In genomic region chr2:43400508-43400907, GRCh38 we compare ENCODE assay signal across 19 cellular contexts.
DNase-seq lines count a peak whose midpoint lies in the region; ATAC-seq and TF ChIP-seq lines count a peak whose summit lies in the region.
"Had no signal": no experiment of that assay in that cellular context is flagged by ENCODE, and none has a peak within 500 bp of the region (broad histone marks: within the 10 kb centered on the region; RNA-seq: fewer than 3 reads in every experiment).

No MANE protein-coding gene starts in this region.

- H3K27ac ChIP-seq in VCaP (peak overlapping the region; percentile 56), thoracic aorta (peak overlapping the region; percentile 17 to 42), H9 (ENCODE audit: insufficient read length, low read depth, low read length) (no peak overlapping the region)
- H3K27ac ChIP-seq: BLaER1 treated with 17β-estradiol and CSF1 and Interleukin-3, amounts not matched to agents 10 nM and 100 nM had no signal

- H3K36me3 Mint-ChIP-seq in H9 (ENCODE audit: insufficient read depth in 1 of 3, low read depth in 3 of 3): no peaks in the 10 kb centered on the region

- H2BK20ac ChIP-seq in H9 (ENCODE audit: low read depth, low read length, poor library complexity, severe bottlenecking): no peak overlapping the region

- H3K4me2 ChIP-seq in H9 (ENCODE audit: insufficient read depth, insufficient read length, low read length): no peak overlapping the region

- no peak overlapping the region for H2BK15ac ChIP-seq in H9 (ENCODE audit: low read depth, low read length)

- H3K56ac ChIP-seq in H9 (ENCODE audit: insufficient read length, low read depth, low read length): no peak overlapping the region

- H3K9ac ChIP-seq in H9 (ENCODE audit: extremely low read depth, insufficient read length, low read length): no peak overlapping the region
- H3K9ac ChIP-seq: BLaER1 treated with 17β-estradiol and CSF1 and Interleukin-3, amounts not matched to agents 10 nM and 100 nM had no signal

- H3K4ac ChIP-seq in H9 (ENCODE audit: low read depth, low read length): no peak overlapping the region

- H3K4me1 Mint-ChIP-seq in H9: peaks cover 19 to 20% of the 10 kb centered on the region in 2 experiments
- H3K4me1 Mint-ChIP-seq: activated naive CD4-positive, alpha-beta T cell treated with anti-CD3 and anti-CD28 coated beads, Interleukin-2, amount 50 U/mL, for 24 hours had no signal

- ATAC-seq in thoracic aorta (ENCODE audit: insufficient number of reproducible peaks, low FRiP score, low read depth): no peak
- ATAC-seq in HG03095 (IDR thresholded peaks at IDR 0.05; ENCODE audit: unreplicated experiment): no peak
- ATAC-seq: effector memory CD8-positive, alpha-beta T cell; naive thymus-derived CD4-positive, alpha-beta T cell; stimulated activated naive CD8-positive, alpha-beta T cell treated with anti-CD3 and anti-CD28 coated beads, Interleukin-15, amount 100 ng/mL, for 72 hours had no signal

- H3K36me3 ChIP-seq in thoracic aorta: no peaks in the 10 kb centered on the region

- H3K4me3 Mint-ChIP-seq in H9: no peak overlapping the region
- H3K4me3 Mint-ChIP-seq: activated naive CD4-positive, alpha-beta T cell treated with anti-CD3 and anti-CD28 coated beads, Interleukin-2, amount 50 U/mL, for 24 hours; effector memory CD8-positive, alpha-beta T cell; naive thymus-derived CD4-positive, alpha-beta T cell; stimulated activated naive CD8-positive, alpha-beta T cell treated with anti-CD3 and anti-CD28 coated beads, Interleukin-15, amount 100 ng/mL, for 72 hours had no signal

- no peak overlapping the region for H2AK5ac ChIP-seq in H9 (ENCODE audit: insufficient read length, low read length)

- no peak overlapping the region for H2AFZ ChIP-seq in H9 (ENCODE audit: low read length)

- H4K20me1 ChIP-seq in H9 (ENCODE audit: control insufficient read depth, insufficient read depth, insufficient read length): no peaks in the 10 kb centered on the region
- H4K20me1 ChIP-seq: BLaER1 treated with 17β-estradiol and CSF1 and Interleukin-3, amounts not matched to agents 10 nM and 100 nM had no signal

- DNase-seq in ELR (ENCODE audit: low read depth) (peak; percentile 27), fibroblast of villous mesenchyme (ENCODE audit: low read depth) (no peak), thoracic aorta (ENCODE audit: low spot score) (no peak), activated T-cell treated with anti-CD3 and anti-CD28 coated beads for 4 hours (no peak), H9 (no peak)
- DNase-seq: activated CD4-positive, alpha-beta T cell treated with anti-CD3 and anti-CD28 coated beads for 48 hours; activated CD8-positive, alpha-beta memory T cell treated with anti-CD3 and anti-CD28 coated beads, Interleukin-2, amount 50 U/mL, for 48 hours; effector memory CD8-positive, alpha-beta T cell; naive thymus-derived CD4-positive, alpha-beta T cell; NCI-H1048; NCI-H2081 treated with DMSO at 0.1 percent for 48 hours; NCI-H526 treated with DMSO at 0.1 percent for 48 hours; stimulated activated CD4-positive, alpha-beta T cell treated with anti-CD3 and anti-CD28 coated beads, Interleukin-15, amount 100 ng/mL, for 24 hours; stimulated activated naive CD8-positive, alpha-beta T cell treated with anti-CD3 and anti-CD28 coated beads, Interleukin-15, amount 100 ng/mL, for 72 hours had no signal

- no peaks in the 10 kb centered on the region for H3K27me3 ChIP-seq in thoracic aorta (replicated peaks; ENCODE audit: insufficient read depth)
- no peaks in the 10 kb centered on the region for H3K27me3 ChIP-seq in H9 (ENCODE audit: insufficient read depth, low read length)
- H3K27me3 ChIP-seq: BLaER1 treated with 17β-estradiol and CSF1 and Interleukin-3, amounts not matched to agents 10 nM and 100 nM had no signal

- no peak overlapping the region for H3K14ac ChIP-seq in H9 (ENCODE audit: insufficient read depth, low read length)

- no CpG with 5 or more reads among the region's 3 CpGs for WGBS in H9 (ENCODE audit: extremely low coverage, insufficient read length, low lambda C conversion rate)

- no peaks in the 10 kb centered on the region for H3K9me3 Mint-ChIP-seq in H9
- H3K9me3 Mint-ChIP-seq: activated naive CD4-positive, alpha-beta T cell treated with anti-CD3 and anti-CD28 coated beads, Interleukin-2, amount 50 U/mL, for 24 hours; effector memory CD8-positive, alpha-beta T cell; naive thymus-derived CD4-positive, alpha-beta T cell; stimulated activated naive CD8-positive, alpha-beta T cell treated with anti-CD3 and anti-CD28 coated beads, Interleukin-15, amount 100 ng/mL, for 72 hours had no signal

- H4K8ac ChIP-seq in H9 (replicated peaks; ENCODE audit: insufficient read length, low read depth, low read length): no peak overlapping the region

- no peak overlapping the region for H3T11ph ChIP-seq in H9 (ENCODE audit: low read length)

- H3K23me2 ChIP-seq in H9 (ENCODE audit: insufficient read length, low read depth, low read length, poor library complexity, severe bottlenecking): no peaks in the 10 kb centered on the region

- no peaks in the 10 kb centered on the region for H3K79me2 ChIP-seq in H9 (ENCODE audit: insufficient read depth, low read length)

- H3K23ac ChIP-seq in H9 (ENCODE audit: insufficient read length, low read depth, low read length): no peak overlapping the region

- no peak overlapping the region for H2BK5ac ChIP-seq in H9 (ENCODE audit: insufficient read length, low read length)

- H3K18ac ChIP-seq in H9 (ENCODE audit: insufficient read length, low read depth, low read length): no peak overlapping the region

- no peak overlapping the region for H2BK120ac ChIP-seq in H9 (ENCODE audit: low read depth, low read length, poor library complexity, severe bottlenecking)

- H3K9me3 ChIP-seq in thoracic aorta (no peaks in the 10 kb centered on the region), H9 (ENCODE audit: control insufficient read depth, low read depth, low read length) (no peaks in the 10 kb centered on the region)
- H3K9me3 ChIP-seq: BLaER1 treated with 17β-estradiol and CSF1 and Interleukin-3, amounts not matched to agents 10 nM and 100 nM had no signal

- no peak overlapping the region for H2BK12ac ChIP-seq in H9 (ENCODE audit: insufficient read length, low read depth, low read length)

- H4K91ac ChIP-seq in H9 (ENCODE audit: insufficient read length, low read depth, low read length): no peak overlapping the region

- H3K4me3 ChIP-seq in fibroblast of villous mesenchyme (ENCODE audit: low read depth, low read length) (no peak overlapping the region), thoracic aorta (no peak overlapping the region)
- H3K4me3 ChIP-seq: BLaER1 treated with 17β-estradiol and CSF1 and Interleukin-3, amounts not matched to agents 10 nM and 100 nM; lung had no signal

- TF ChIP-seq CTCF in VCaP (conservative IDR thresholded peaks at IDR 0.05) (no peak), fibroblast of villous mesenchyme (IDR thresholded peaks at IDR 0.05; ENCODE audit: insufficient read depth, low read depth, low read length) (peak; percentile 6), thoracic aorta (IDR thresholded peaks at IDR 0.05) (peak; percentile 33), H9 (conservative IDR thresholded peaks at IDR 0.05) (no peak)

- no peaks in the 10 kb centered on the region; the same call in 1 of the 2 replicates for H3K27me3 Mint-ChIP-seq in H9 (ENCODE audit: low read depth)
- H3K27me3 Mint-ChIP-seq: activated naive CD4-positive, alpha-beta T cell treated with anti-CD3 and anti-CD28 coated beads, Interleukin-2, amount 50 U/mL, for 24 hours; effector memory CD8-positive, alpha-beta T cell; naive thymus-derived CD4-positive, alpha-beta T cell; stimulated activated naive CD8-positive, alpha-beta T cell treated with anti-CD3 and anti-CD28 coated beads, Interleukin-15, amount 100 ng/mL, for 72 hours had no signal

- H3K79me1 ChIP-seq in H9 (ENCODE audit: insufficient read depth, low read depth, low read length, poor library complexity, severe bottlenecking): no peaks in the 10 kb centered on the region

- no peak overlapping the region for H4K5ac ChIP-seq in H9 (ENCODE audit: insufficient read length, low read depth, low read length)

- H3K27ac Mint-ChIP-seq in H9: no peak overlapping the region
- H3K27ac Mint-ChIP-seq: activated naive CD4-positive, alpha-beta T cell treated with anti-CD3 and anti-CD28 coated beads, Interleukin-2, amount 50 U/mL, for 24 hours; naive thymus-derived CD4-positive, alpha-beta T cell; stimulated activated naive CD8-positive, alpha-beta T cell treated with anti-CD3 and anti-CD28 coated beads, Interleukin-15, amount 100 ng/mL, for 72 hours had no signal

- H3K4me1 ChIP-seq in thoracic aorta (ENCODE audit: control insufficient read depth in 1 of 2, low read depth in 2 of 2) (peaks cover 17 to 51% of the 10 kb centered on the region in 2 donors), H9 (ENCODE audit: insufficient read depth, low read length) (no peaks in the 10 kb centered on the region; the same call in 1 of the 2 replicates)

Comparison
In these comparisons a context has a peak if more than half of its experiments do, and no peak if none do; other contexts are left out.
1. CTCF ChIP-seq: peak in fibroblast of villous mesenchyme (single experiment) and thoracic aorta (single experiment); none in VCaP (single experiment) and H9 (single experiment).